Comparison of ENCODE assay signal across 8 cellular contexts in the genomic region with DNA sequence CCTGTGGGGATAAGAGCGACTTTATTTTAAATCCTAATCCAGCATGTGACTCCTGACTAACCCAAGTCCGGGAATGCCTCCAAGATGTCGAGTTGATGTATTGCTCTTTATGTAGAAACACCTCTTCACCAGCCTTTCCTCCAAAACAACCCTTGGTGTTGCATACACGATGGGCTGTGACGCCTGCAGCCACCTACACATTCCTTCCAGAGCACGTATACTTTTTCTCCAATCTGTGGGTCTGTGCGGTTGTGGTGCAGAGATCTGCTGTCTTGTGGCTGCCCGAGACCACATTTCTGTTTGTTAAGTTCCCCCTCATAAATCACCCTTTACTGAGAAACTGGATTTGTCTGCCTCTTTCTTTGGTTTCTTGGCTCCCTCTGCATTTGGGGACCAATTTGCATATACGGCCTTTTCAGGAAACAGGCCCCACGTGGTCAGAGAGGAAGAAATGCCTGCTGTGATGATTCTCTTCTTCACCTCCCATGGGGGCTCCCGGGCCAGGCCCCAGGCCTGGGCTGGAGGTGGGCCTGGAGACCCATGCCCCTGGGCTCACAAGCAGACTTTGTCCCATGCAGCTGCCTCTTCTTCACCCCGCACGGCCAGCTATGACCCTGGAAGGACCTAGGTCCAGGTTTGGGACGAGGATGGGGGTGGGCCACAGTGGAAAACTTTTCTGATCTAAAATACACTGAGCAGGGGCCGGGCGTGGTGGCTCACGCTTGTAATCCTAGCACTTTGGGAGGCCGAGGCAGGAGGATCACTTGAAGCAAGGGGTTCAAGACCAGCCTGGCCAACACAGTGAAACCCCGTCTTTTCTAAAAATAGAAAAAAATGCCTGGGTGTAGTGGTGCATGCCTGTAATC. TPM values are rescaled to one million over a fixed set of nuclear protein-coding genes. Genes with fewer than 3 reads are reported as not detected.
DNase-seq lines count a peak whose midpoint lies in the region; ATAC-seq and TF ChIP-seq lines count a peak whose summit lies in the region.

No MANE protein-coding gene starts in this region.

- ATAC-seq in GM19397 (IDR thresholded peaks at IDR 0.05; ENCODE audit: unreplicated experiment): peak; percentile 46

- POLR2A ChIA-PET in AG04449 (lab: Yijun Ruan, JAX): interaction anchor here (0.6 to 2.9 kb wide), 4 partner anchors 12 to 23 kb away, joined by 3 to 8 read pairs (median 5); a partner anchor contains a TSS

- H3K4me3 ChIP-seq in AG04449 (ENCODE audit: low read depth, low read length) (no peak overlapping the region), fibroblast of pulmonary artery (replicated peaks; ENCODE audit: low read depth, low read length) (no peak overlapping the region), skin epidermis (no peak overlapping the region)

- DNase-seq in AG04449 (ENCODE audit: low read depth, low spot score) (peak; percentile 99), HS-5 (ENCODE audit: low read depth) (peak; percentile 99), fibroblast of pulmonary artery (ENCODE audit: low read depth) (peak; percentile 99), HT-29 (ENCODE audit: low spot score) (no peak), NCI-H345 (lab: John Stamatoyannopoulos, UW) (no peak)
- peak; percentile 50 to 63 (median 57) for DNase-seq in activated CD8-positive, alpha-beta memory T cell treated with anti-CD3 and anti-CD28 coated beads for 48 hours (ENCODE audit: low read depth in 2 of 3, low spot score in 2 of 3)

- peak overlapping the region in 14 of 21 experiments; percentile 0 to 76 (median 38) for H3K27ac ChIP-seq in skin epidermis

- CTCF ChIA-PET in AG04449 (lab: Yijun Ruan, JAX): interaction anchor here (1.0 to 2.7 kb wide), 4 partner anchors 23 to 84 kb away, joined by 3 to 12 read pairs (median 6); no protein-coding TSS in a partner anchor

- no peak for TF ChIP-seq CTCF in AG04449 (IDR thresholded peaks at IDR 0.05; ENCODE audit: insufficient read depth, low read length, missing control alignments)
- no peak for TF ChIP-seq CTCF in fibroblast of pulmonary artery (IDR thresholded peaks at IDR 0.05; ENCODE audit: low read length, missing control alignments)

RNA-seq across cellular contexts. Expression of a gene that starts 21.4 kb away (rescaled TPM):
- total RNA-seq in HT-29 (2014; rRNA removed; shearing (Covaris generic)): 2.9 and 3.7 TPM in 2 replicates

Comparison
In these comparisons a context has a peak if more than half of its experiments do, and no peak if none do; other contexts are left out.
1. DNase-seq: peak in AG04449 (single experiment), HS-5 (single experiment), activated CD8-positive, alpha-beta memory T cell treated with anti-CD3 and anti-CD28 coated beads for 48 hours (3 of 3) and fibroblast of pulmonary artery (single experiment); none in HT-29 (single experiment) and NCI-H345 (single experiment).